ENCODE assay signal across 1 cellular context in genomic region chr3:55198554-55198953, GRCh38.
A peak's percentile ranks its signal among the peaks of the same experiment; 100 is the strongest.
TF ChIP-seq lines count a peak whose summit lies in the region.

No MANE protein-coding gene starts in this region.

TF ChIP-seq in SK-N-SH, 30 proteins besides CTCF, POLR2A, EP300 and RAD21 (continued from another document):
- TF ChIP-seq USF1 (IDR thresholded peaks at IDR 0.05; ENCODE audit: borderline replicate concordance, low read depth) (no peak), RCOR1 (IDR thresholded peaks at IDR 0.05; ENCODE audit: low read length) (no peak), POLR2AphosphoS5 (IDR thresholded peaks at IDR 0.05; ENCODE audit: low read depth, low read length) (peak; percentile 69; the same call in 1 of the 2 replicates), REST (IDR thresholded peaks at IDR 0.05; ENCODE audit: low read depth, low read length) (no peak), EZH2phosphoT487 (IDR thresholded peaks at IDR 0.05; ENCODE audit: borderline replicate concordance, low read depth) (no peak), ZBTB33 (IDR thresholded peaks at IDR 0.05; ENCODE audit: borderline replicate concordance, low read depth) (no peak), SMC3 (IDR thresholded peaks at IDR 0.05; ENCODE audit: low read depth, low read length) (no peak)
